Comparison of ENCODE assay signal across 28 cellular contexts in the genomic region with DNA sequence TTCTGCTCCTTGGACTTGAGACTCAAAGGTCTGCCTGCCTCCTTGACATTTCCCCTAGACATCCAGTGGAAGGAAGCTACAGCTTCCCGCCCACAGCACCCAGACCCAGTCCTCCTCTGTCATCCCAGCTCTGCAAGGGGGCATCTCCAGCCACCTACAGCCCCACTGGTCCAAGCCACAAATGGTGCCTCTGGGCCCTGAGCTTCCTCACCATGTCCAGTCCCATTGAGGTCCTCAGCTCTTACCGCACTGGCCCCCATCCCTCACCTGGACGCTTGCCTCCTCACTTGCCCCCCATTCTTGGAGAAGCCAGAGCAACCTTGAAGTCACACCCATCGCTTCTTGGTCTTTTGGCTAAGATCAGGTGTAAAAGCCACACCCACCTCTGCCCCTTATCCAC. TPM values are rescaled to one million over a fixed set of nuclear protein-coding genes. Genes with fewer than 3 reads are reported as not detected.
A peak's percentile ranks its signal among the peaks of the same experiment; 100 is the strongest.
DNase-seq lines count a peak whose midpoint lies in the region; ATAC-seq and TF ChIP-seq lines count a peak whose summit lies in the region.
"Had no signal": no experiment of that assay in that cellular context is flagged by ENCODE, and none has a peak within 500 bp of the region (broad histone marks: within the 10 kb centered on the region; RNA-seq: fewer than 3 reads in every experiment).

No MANE protein-coding gene starts in this region.

- H3K4me1 ChIP-seq in osteoblast (ENCODE audit: insufficient read depth, low read length) = no peaks in the 10 kb centered on the region
- H3K4me1 ChIP-seq: BLaER1 had no signal

- no peaks in the 10 kb centered on the region for H3K27me3 ChIP-seq in osteoblast (ENCODE audit: insufficient read depth, low read length)
- H3K27me3 ChIP-seq: BLaER1, brain microvascular endothelial cell, heart left ventricle had no signal

- H4K20me1 ChIP-seq in osteoblast (ENCODE audit: insufficient read depth, low read length) = no peaks in the 10 kb centered on the region
- H4K20me1 ChIP-seq: BLaER1 had no signal

- no peak for ATAC-seq in natural killer cell
- no peak for ATAC-seq in natural killer cell treated with Interleukin-12 subunit alpha and Interleukin-12 subunit beta and Interleukin-15 and Interleukin-18, amount 100 ng/mL, for 72 hours
- ATAC-seq in left ventricle myocardium superior = no peak
- no peak for ATAC-seq in HG03045 (IDR thresholded peaks at IDR 0.05; ENCODE audit: unreplicated experiment)
- ATAC-seq: heart left ventricle; stimulated activated effector memory CD8-positive, alpha-beta T cell treated with anti-CD3 and anti-CD28 coated beads, Interleukin-12 subunit alpha, Interleukin-12 subunit beta, amount 100 ng/mL, for 72 hours had no signal

- no peaks in the 10 kb centered on the region for H3K79me2 ChIP-seq in osteoblast (ENCODE audit: insufficient read depth, low read length)

- intact Hi-C loops in natural killer cell (cut with micrococcal nuclease) (no loop called here), left ventricle myocardium superior (cut with micrococcal nuclease) (no loop called here)

- H3K27ac ChIP-seq in osteoblast (ENCODE audit: low read depth, low read length) = no peak overlapping the region
- H3K27ac ChIP-seq: BLaER1, brain microvascular endothelial cell, VCaP had no signal

- H3K4me2 ChIP-seq in osteoblast (ENCODE audit: insufficient read depth, low read length) = no peak overlapping the region
- H3K4me2 ChIP-seq: BLaER1 had no signal

- no peak for TF ChIP-seq CTCF in natural killer cell (IDR thresholded peaks at IDR 0.05)
- TF ChIP-seq CTCF in osteoblast (IDR thresholded peaks at IDR 0.05; ENCODE audit: extremely low read depth, low read depth, low read length) = no peak

- no peaks in the 10 kb centered on the region for H3K36me3 Mint-ChIP-seq in natural killer cell
- H3K36me3 Mint-ChIP-seq in natural killer cell treated with Interleukin-12 subunit alpha and Interleukin-12 subunit beta and Interleukin-15 and Interleukin-18, amount 100 ng/mL, for 72 hours = no peaks in the 10 kb centered on the region
- H3K36me3 Mint-ChIP-seq: IgD-negative memory B cell; stimulated activated effector memory CD8-positive, alpha-beta T cell treated with anti-CD3 and anti-CD28 coated beads, Interleukin-12 subunit alpha, Interleukin-12 subunit beta, amount 100 ng/mL, for 72 hours had no signal

- no peaks in the 10 kb centered on the region for H3K9me3 Mint-ChIP-seq in natural killer cell
- no peaks in the 10 kb centered on the region for H3K9me3 Mint-ChIP-seq in natural killer cell treated with Interleukin-12 subunit alpha and Interleukin-12 subunit beta and Interleukin-15 and Interleukin-18, amount 100 ng/mL, for 72 hours
- H3K9me3 Mint-ChIP-seq: stimulated activated effector memory CD8-positive, alpha-beta T cell treated with anti-CD3 and anti-CD28 coated beads, Interleukin-12 subunit alpha, Interleukin-12 subunit beta, amount 100 ng/mL, for 72 hours; T-helper 2 cell treated with Interferon-gamma antibody and Interleukin-4, amounts not matched to agents 5 μg/mL and 100 μg/mL, for 36 hours had no signal

- H3K9me3 ChIP-seq in osteoblast (ENCODE audit: low read depth, low read length) = no peaks in the 10 kb centered on the region
- H3K9me3 ChIP-seq: BLaER1, heart left ventricle had no signal

- no peak overlapping the region for H3K4me3 ChIP-seq in osteoblast (ENCODE audit: insufficient read depth, low read length)
- H3K4me3 ChIP-seq: BLaER1, heart left ventricle had no signal

- no peak overlapping the region for H3K4me3 Mint-ChIP-seq in natural killer cell
- no peak overlapping the region for H3K4me3 Mint-ChIP-seq in natural killer cell treated with Interleukin-12 subunit alpha and Interleukin-12 subunit beta and Interleukin-15 and Interleukin-18, amount 100 ng/mL, for 72 hours
- H3K4me3 Mint-ChIP-seq: IgD-negative memory B cell; stimulated activated effector memory CD8-positive, alpha-beta T cell treated with anti-CD3 and anti-CD28 coated beads, Interleukin-12 subunit alpha, Interleukin-12 subunit beta, amount 100 ng/mL, for 72 hours; T-helper 2 cell treated with Interferon-gamma antibody and Interleukin-4, amounts not matched to agents 5 μg/mL and 100 μg/mL, for 36 hours had no signal

- H3K4me1 Mint-ChIP-seq in natural killer cell = peaks cover 0 to 8% of the 10 kb centered on the region in 2 donors
- H3K4me1 Mint-ChIP-seq in natural killer cell treated with Interleukin-12 subunit alpha and Interleukin-12 subunit beta and Interleukin-15 and Interleukin-18, amount 100 ng/mL, for 72 hours (ENCODE audit: low read depth in 2 of 2) = no peaks in the 10 kb centered on the region

- DNase-seq in natural killer cell = peak; percentile 6
- no peak for DNase-seq in natural killer cell treated with Interleukin-12 subunit alpha and Interleukin-12 subunit beta and Interleukin-15 and Interleukin-18, amount 100 ng/mL, for 72 hours (ENCODE audit: low spot score)
- peak; percentile 3 for DNase-seq in left ventricle myocardium superior
- DNase-seq in osteoblast (ENCODE audit: insufficient read length, low spot score, missing footprints) = peak; percentile 81
- DNase-seq in hypothalamus (lab: John Stamatoyannopoulos, UW) = no peak
- DNase-seq in effector CD4-positive, alpha-beta T cell = no peak
- no peak for DNase-seq in activated CD4-positive, alpha-beta T cell treated with anti-CD3 and anti-CD28 coated beads for 48 hours
- DNase-seq: activated CD4-positive, alpha-beta T cell treated with anti-CD3 and anti-CD28 coated beads, Interleukin-2, amount 50 U/mL, for 4 hours; activated gamma-delta T cell treated with Interleukin-2 at 50 U/mL for 16 hours; brain microvascular endothelial cell; COR-L47; DMS53; effector memory CD4-positive, alpha-beta T cell; erythroblast; mesenchymal stem cell; NCI-H1048; NCI-H1694; OCI-M1; stimulated activated CD4-positive, alpha-beta T cell treated with anti-CD3 and anti-CD28 coated beads, Interleukin-12 subunit alpha, Interleukin-12 subunit beta, amount 100 ng/mL, for 4 hours; stimulated activated CD4-positive, alpha-beta T cell treated with anti-CD3 and anti-CD28 coated beads, Interleukin-4, amount 100 ng/mL, for 24 hours had no signal

- H3K27me3 Mint-ChIP-seq in natural killer cell (ENCODE audit: low read depth in 2 of 2) = no peaks in the 10 kb centered on the region
- no peaks in the 10 kb centered on the region for H3K27me3 Mint-ChIP-seq in natural killer cell treated with Interleukin-12 subunit alpha and Interleukin-12 subunit beta and Interleukin-15 and Interleukin-18, amount 100 ng/mL, for 72 hours

- H2AFZ ChIP-seq in osteoblast (ENCODE audit: low read length) = no peak overlapping the region

- H3K27ac Mint-ChIP-seq in natural killer cell = no peak overlapping the region
- no peak overlapping the region for H3K27ac Mint-ChIP-seq in natural killer cell treated with Interleukin-12 subunit alpha and Interleukin-12 subunit beta and Interleukin-15 and Interleukin-18, amount 100 ng/mL, for 72 hours
- H3K27ac Mint-ChIP-seq: IgD-negative memory B cell; stimulated activated effector memory CD8-positive, alpha-beta T cell treated with anti-CD3 and anti-CD28 coated beads, Interleukin-12 subunit alpha, Interleukin-12 subunit beta, amount 100 ng/mL, for 72 hours; T-helper 2 cell treated with Interferon-gamma antibody and Interleukin-4, amounts not matched to agents 5 μg/mL and 100 μg/mL, for 36 hours had no signal

- no peaks in the 10 kb centered on the region for H3K36me3 ChIP-seq in osteoblast (ENCODE audit: insufficient read depth, low read length)
- H3K36me3 ChIP-seq: BLaER1, brain microvascular endothelial cell had no signal

RNA-seq across cellular contexts. Expression of gene PODN, which starts 13.2 kb away (rescaled TPM):
- total RNA-seq in natural killer cell (10 to 100 TPM in 2 of 3 donors, 1 to 10 TPM in 1; 8.8 to 13.2 (median 11.2) TPM), left ventricle myocardium superior (19.4 TPM), osteoblast (43.3 and 52.8 TPM in 2 replicates)
- not detected for total RNA-seq in natural killer cell treated with Interleukin-12 subunit alpha and Interleukin-12 subunit beta and Interleukin-15 and Interleukin-18, amount 100 ng/mL, for 72 hours
- total RNA-seq: NCI-H460 had no signal

Comparison
In these comparisons a context has a peak if more than half of its experiments do, and no peak if none do; other contexts are left out.
1. DNase-seq: peak in natural killer cell (single experiment), left ventricle myocardium superior (single experiment) and osteoblast (single experiment); none in natural killer cell treated with Interleukin-12 subunit alpha and Interleukin-12 subunit beta and Interleukin-15 and Interleukin-18, amount 100 ng/mL, for 72 hours (single experiment), hypothalamus (0 of 51), effector CD4-positive, alpha-beta T cell (single experiment) and activated CD4-positive, alpha-beta T cell treated with anti-CD3 and anti-CD28 coated beads for 48 hours (single experiment).
2. RNA of gene PODN, which starts 13.2 kb away (total RNA-seq): 43.3 to 52.8 TPM in osteoblast, 19.4 TPM in left ventricle myocardium superior (single experiment) and 8.8 to 13.2 TPM in natural killer cell; not detected in natural killer cell treated with Interleukin-12 subunit alpha and Interleukin-12 subunit beta and Interleukin-15 and Interleukin-18, amount 100 ng/mL, for 72 hours; every median in the first group is over 4 times any median in the second.